ENCODE assay signal across 8 cellular contexts in genomic region chr19:21021238-21021637, GRCh38. TPM values are rescaled to one million over a fixed set of nuclear protein-coding genes. Genes with fewer than 3 reads are reported as not detected.
DNase-seq lines count a peak whose midpoint lies in the region; ATAC-seq, FAIRE-seq and TF ChIP-seq lines count a peak whose summit lies in the region.
"Not testable (repeated sequence)": the region's sequence is repeated elsewhere in the genome, so short reads cannot be mapped to it uniquely, and the experiment has no call there.

No MANE protein-coding gene starts in this region.

- BruUV-seq in endothelial cell of umbilical vein (replicated peaks; lab: Mats Ljungman, UMichigan), result not testable (repeated sequence)

- peak overlapping the region; percentile 87 for H3K4me3 ChIP-seq in HUES64 (ENCODE audit: low read length)
- peak overlapping the region in 3 of 4 donors; percentile 10 to 70 (median 59) for H3K4me3 ChIP-seq in adrenal gland
- peak overlapping the region; percentile 86 to 89 (median 87) for H3K4me3 ChIP-seq in endothelial cell of umbilical vein (replicated peaks in 1 of 3; ENCODE audit: insufficient read depth in 1 of 3, low read depth in 1 of 3, low read length in 3 of 3)

- not testable (repeated sequence) for H3K27me3 ChIP-seq in HUES64 (ENCODE audit: insufficient read depth, low read length); adrenal gland; endothelial cell of umbilical vein (ENCODE audit: control insufficient read depth in 2 of 2, insufficient read depth in 2 of 2, low read length in 2 of 2)

- not testable (repeated sequence) for H4K20me1 ChIP-seq in endothelial cell of umbilical vein (replicated peaks; ENCODE audit: control insufficient read depth, extremely low read depth, insufficient read depth, low read length)

- not testable (repeated sequence) for H3K27me3 Mint-ChIP-seq in CD14-positive monocyte (ENCODE audit: low read depth in 3 of 3); neural crest cell (ENCODE audit: low read depth)
- H3K27me3 Mint-ChIP-seq in immature natural killer cell (ENCODE audit: low read depth in 3 of 3), result peaks cover 7 to 18% (median 10%) of the 10 kb centered on the region in 3 donors

- peak overlapping the region; percentile 54 for H3K4me2 ChIP-seq in endothelial cell of umbilical vein (ENCODE audit: insufficient read depth, low read length)

- peak; percentile 48 for ATAC-seq in SK-N-SH treated with all-trans-retinoic acid at 6 μM for 48 hours

- not testable (repeated sequence) for H3K9me1 ChIP-seq in endothelial cell of umbilical vein (replicated peaks; ENCODE audit: control insufficient read depth, extremely low read depth, insufficient read depth, low read length)

- H3K9ac ChIP-seq in HUES64 (ENCODE audit: low read depth, low read length) (peak overlapping the region; percentile 89), endothelial cell of umbilical vein (replicated peaks; ENCODE audit: extremely low read depth, insufficient read depth, low read length) (peak overlapping the region; percentile 99)

- H3K4me3 Mint-ChIP-seq in CD14-positive monocyte, result peak overlapping the region; percentile 100
- peak overlapping the region; percentile 99 to 100 (median 100) for H3K4me3 Mint-ChIP-seq in immature natural killer cell
- H3K4me3 Mint-ChIP-seq in neural crest cell, result peak overlapping the region; percentile 100

- H3K4me1 Mint-ChIP-seq in CD14-positive monocyte, result peaks cover 22% of the 10 kb centered on the region
- H3K4me1 Mint-ChIP-seq in immature natural killer cell, result peaks cover 47 to 63% of the 10 kb centered on the region in 2 donors
- peaks cover 32% of the 10 kb centered on the region for H3K4me1 Mint-ChIP-seq in neural crest cell

- peaks cover 35% of the 10 kb centered on the region for H3K36me3 ChIP-seq in HUES64 (ENCODE audit: insufficient read depth, low read length)
- not testable (repeated sequence) for H3K36me3 ChIP-seq in adrenal gland (replicated peaks in 1 of 2); endothelial cell of umbilical vein (ENCODE audit: control insufficient read depth in 2 of 2, extremely low read depth in 1 of 2, insufficient read depth in 2 of 2, low read length in 2 of 2)

- not testable (repeated sequence) for TF ChIP-seq CTCF in CD14-positive monocyte (IDR thresholded peaks at IDR 0.05); adrenal gland (IDR thresholded peaks at IDR 0.05); endothelial cell of umbilical vein (IDR thresholded peaks at IDR 0.05; ENCODE audit: extremely low read depth in 1 of 2, insufficient read depth in 1 of 2, low read depth in 1 of 2, low read length in 2 of 2); neural crest cell (conservative IDR thresholded peaks at IDR 0.05)

- DNase-seq in CD14-positive monocyte (ENCODE audit: low spot score); adrenal gland; endothelial cell of umbilical vein (ENCODE audit: low read depth, low spot score); immature natural killer cell; neural crest cell (ENCODE audit: low read depth, low spot score); substantia nigra (lab: John Stamatoyannopoulos, UW): not testable (repeated sequence)

- not testable (repeated sequence) for TF ChIP-seq POLR2A in adrenal gland (IDR thresholded peaks at IDR 0.05); endothelial cell of umbilical vein (IDR thresholded peaks at IDR 0.05; ENCODE audit: low read depth, low read length)

- H2AFZ ChIP-seq in endothelial cell of umbilical vein (ENCODE audit: low read depth, low read length), result peak overlapping the region; percentile 100

- H3K79me2 ChIP-seq in endothelial cell of umbilical vein (ENCODE audit: control insufficient read depth, insufficient read depth, low read length), result peaks cover 36% of the 10 kb centered on the region

- CTCF ChIA-PET in endothelial cell of umbilical vein (lab: Charles Lee), result interaction anchor here (0.9 kb wide), 1 partner anchor 8 kb away, joined by 3 read pairs; no protein-coding TSS in a partner anchor

- H3K27ac Mint-ChIP-seq in CD14-positive monocyte (peak overlapping the region; percentile 99 to 100 (median 100)), immature natural killer cell (peak overlapping the region; percentile 98 to 100 (median 99)), neural crest cell (ENCODE audit: unreplicated experiment) (peak overlapping the region; percentile 100)

- H3K27ac ChIP-seq in HUES64 (ENCODE audit: low read depth, low read length), result not testable (repeated sequence)
- H3K27ac ChIP-seq in adrenal gland (peak overlapping the region in 4 of 5 donors; percentile 58 to 92 (median 79)), endothelial cell of umbilical vein (ENCODE audit: insufficient read depth, low read depth, low read length) (peak overlapping the region; percentile 75), substantia nigra (ENCODE audit: low read depth, low read length, poor library complexity, severe bottlenecking) (peak overlapping the region; percentile 84)

- H3K9me3 ChIP-seq in HUES64 (ENCODE audit: insufficient read depth, low read depth, low read length); adrenal gland (replicated peaks in 1 of 3); endothelial cell of umbilical vein (replicated peaks; ENCODE audit: control insufficient read depth, insufficient read depth, low read length): not testable (repeated sequence)

- peaks cover 40 to 43% of the 10 kb centered on the region in 2 donors for H3K36me3 Mint-ChIP-seq in CD14-positive monocyte
- peaks cover 8 to 21% (median 12%) of the 10 kb centered on the region in 3 donors for H3K36me3 Mint-ChIP-seq in immature natural killer cell
- peaks cover 20% of the 10 kb centered on the region for H3K36me3 Mint-ChIP-seq in neural crest cell (ENCODE audit: low read depth)

- peaks cover 0 to 21% (median 15%) of the 10 kb centered on the region in 7 donors for H3K9me3 Mint-ChIP-seq in CD14-positive monocyte
- H3K9me3 Mint-ChIP-seq in immature natural killer cell, neural crest cell: not testable (repeated sequence)

- WGBS in HUES64, result 20% methylated on average over 11 of the region's 11 CpGs
- 8 to 14% (median 11%) methylated on average over 11 of the region's 11 CpGs for WGBS in adrenal gland, 4 donors

- peaks cover 21% of the 10 kb centered on the region for H3K4me1 ChIP-seq in HUES64 (ENCODE audit: insufficient read depth, low read length)
- peaks cover 19 to 30% of the 10 kb centered on the region in 2 donors for H3K4me1 ChIP-seq in adrenal gland (replicated peaks in 1 of 2)
- not testable (repeated sequence) for H3K4me1 ChIP-seq in endothelial cell of umbilical vein (ENCODE audit: control insufficient read depth, extremely low read depth, insufficient read depth, low read length)

- POLR2A ChIA-PET in endothelial cell of umbilical vein (lab: Charles Lee), result interaction anchor here (0.6 to 1.6 kb wide), 3 partner anchors 98 to 746 kb away, joined by 3 to 5 read pairs (median 3); partner anchors contain the start of genes ZNF100 and ZNF85

- FAIRE-seq in endothelial cell of umbilical vein (lab: Jason Lieb, UNC), result not testable (repeated sequence)

- intact Hi-C loops in CD14-positive monocyte (cut with micrococcal nuclease) (loop anchor here in 1 of 2 donors (2.0 to 10.0 kb wide), 3 partner anchors 61 to 834 kb away; partner anchors contain the start of genes ZNF431 and ZNF714), endothelial cell of umbilical vein (cut with micrococcal nuclease) (loop anchor here (2.0 to 10.0 kb wide), 4 partner anchors 62 to 814 kb away; partner anchors contain the start of genes ZNF43, ZNF431, ZNF714 and ZNF85)
- intact Hi-C loops in adrenal gland (cut with DNase I), result not testable (repeated sequence)

- dilution Hi-C loops in endothelial cell of umbilical vein (cut with MboI; ENCODE audit: extremely low pct_ligation_motif_present, low sequenced_read_pairs), result not testable (repeated sequence)

RNA-seq across cellular contexts. Expression of gene ZNF430, which starts 0.8 kb away (rescaled TPM):
- polyA plus RNA-seq in CD14-positive monocyte (10 to 100 TPM in 1 of 2 donors, 1 to 10 TPM in 1; 5.7 to 11.6 TPM), adrenal gland (1 to 10 TPM; 2.0 to 7.9 (median 3.7) TPM), endothelial cell of umbilical vein (5.0 and 7.0 TPM in 2 replicates), immature natural killer cell (10 to 100 TPM; 11.7 to 38.7 (median 23.1) TPM)
- 6.7 TPM for polyA plus RNA-seq in HUES64 (2013, experiment 1 of 2)
- 8.1 TPM for polyA plus RNA-seq in HUES64 (2013, experiment 2 of 2)
- total RNA-seq in adrenal gland (10 to 100 TPM in 7 of 8 donors, 1 to 10 TPM in 1; 4.4 to 59.1 (median 18.0) TPM), endothelial cell of umbilical vein (11.1 and 13.4 TPM in 2 replicates), neural crest cell (19.7 and 20.9 TPM in 2 replicates)
- 8.5 and 10.0 TPM in 2 replicates for polyA plus RNA-seq in endothelial cell of umbilical vein (2011; cell fraction: cytosol; rRNA removed)
- polyA plus RNA-seq in endothelial cell of umbilical vein (2011; cell fraction: nucleus; rRNA removed), result 10.1 and 13.2 TPM in 2 replicates
- polyA plus RNA-seq in endothelial cell of umbilical vein (2012), result 5.4 and 6.5 TPM in 2 replicates
- 13.6 and 15.3 TPM in 2 replicates for polyA minus RNA-seq in endothelial cell of umbilical vein
- 3.5 TPM for polyA minus RNA-seq in endothelial cell of umbilical vein (2011; cell fraction: cytosol; rRNA and poly(A)+ RNA removed)
- 10.6 and 26.6 TPM in 2 replicates for polyA minus RNA-seq in endothelial cell of umbilical vein (2011; cell fraction: nucleus; rRNA and poly(A)+ RNA removed)
